ENCODE assay signal across 11 cellular contexts in the genomic region with DNA sequence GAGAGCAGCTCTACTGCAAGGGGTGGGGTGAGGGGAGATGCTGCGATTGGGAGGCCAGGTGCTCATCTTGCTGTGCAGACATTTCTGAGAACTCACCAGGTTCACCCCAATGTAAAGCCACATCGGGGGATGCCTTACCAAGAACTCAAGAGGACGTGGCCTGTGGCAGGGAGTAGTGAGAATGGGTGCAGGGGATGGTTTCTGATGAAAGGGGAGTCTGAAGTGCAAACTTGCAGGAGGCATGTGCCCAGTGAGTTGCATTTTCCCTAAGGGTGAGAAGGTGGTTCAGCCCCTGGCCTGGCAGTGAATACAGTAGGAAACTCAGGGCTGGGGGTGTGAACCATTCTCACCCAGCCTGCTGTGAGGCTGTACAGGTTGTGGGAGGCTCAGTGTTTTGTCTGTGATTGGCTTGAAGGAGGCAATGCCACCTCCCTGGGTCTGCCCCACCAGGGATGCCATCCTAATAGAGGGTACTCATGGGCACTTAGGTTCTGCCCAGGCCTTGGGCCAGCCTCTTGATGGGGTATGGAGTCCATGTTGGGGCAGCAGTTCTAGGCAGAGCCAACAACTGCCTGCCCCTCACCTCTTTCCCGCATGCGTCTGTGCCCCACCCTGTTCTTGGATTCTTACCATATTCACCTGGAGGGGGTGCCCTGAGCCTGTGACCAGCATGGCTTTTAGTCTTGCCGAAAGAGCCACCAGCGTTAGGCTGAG. TPM values are rescaled to one million over a fixed set of nuclear protein-coding genes. Genes with fewer than 3 reads are reported as not detected.
A peak's percentile ranks its signal among the peaks of the same experiment; 100 is the strongest.
DNase-seq lines count a peak whose midpoint lies in the region; ATAC-seq, FAIRE-seq and TF ChIP-seq lines count a peak whose summit lies in the region.
"Had no signal": no experiment of that assay in that cellular context is flagged by ENCODE, and none has a peak within 500 bp of the region (broad histone marks: within the 10 kb centered on the region; RNA-seq: fewer than 3 reads in every experiment).

No MANE protein-coding gene starts in this region.

- H3K27ac Mint-ChIP-seq in activated T-cell treated with anti-CD3 and anti-CD28 coated beads, Interleukin-2, amount 50 U/mL, for 72 hours = peak overlapping the region; percentile 92
- peak overlapping the region; percentile 65 to 93 (median 89) for H3K27ac Mint-ChIP-seq in naive thymus-derived CD4-positive, alpha-beta T cell
- no peak overlapping the region for H3K27ac Mint-ChIP-seq in Caco-2 (ENCODE audit: unreplicated experiment)
- H3K27ac Mint-ChIP-seq: mesothelial cell of epicardium had no signal

- TF ChIP-seq CTCF in D721Med (IDR thresholded peaks at IDR 0.05; ENCODE audit: insufficient read depth, missing control alignments) = no peak
- TF ChIP-seq CTCF in Caco-2 (IDR thresholded peaks at IDR 0.05; ENCODE audit: insufficient read depth in 1 of 2, low read depth in 1 of 2, low read length in 1 of 2, severe bottlenecking in 1 of 2, unreplicated experiment in 1 of 2) = no peak

- H3K9me3 ChIP-seq in naive thymus-derived CD4-positive, alpha-beta T cell (ENCODE audit: control insufficient read depth in 2 of 3, low read length in 3 of 3) = no peaks in the 10 kb centered on the region
- no peaks in the 10 kb centered on the region for H3K9me3 ChIP-seq in Caco-2

- H3K27ac ChIP-seq in naive thymus-derived CD4-positive, alpha-beta T cell (ENCODE audit: low read depth, low read length) = peak overlapping the region; percentile 63

- peak; percentile 58 to 61 for ATAC-seq in activated T-cell treated with anti-CD3 and anti-CD28 coated beads, Interleukin-2, amount 50 U/mL, for 72 hours (replicated peaks in 1 of 2)
- no peak for ATAC-seq in naive thymus-derived CD4-positive, alpha-beta T cell

- H3K4me1 Mint-ChIP-seq in activated T-cell treated with anti-CD3 and anti-CD28 coated beads, Interleukin-2, amount 50 U/mL, for 72 hours (ENCODE audit: low read depth) = peaks cover 74% of the 10 kb centered on the region
- peaks cover 16 to 78% (median 57%) of the 10 kb centered on the region in 7 donors for H3K4me1 Mint-ChIP-seq in naive thymus-derived CD4-positive, alpha-beta T cell
- no peaks in the 10 kb centered on the region for H3K4me1 Mint-ChIP-seq in Caco-2 (ENCODE audit: low read depth, unreplicated experiment)

- no peaks in the 10 kb centered on the region for H3K9me3 Mint-ChIP-seq in activated T-cell treated with anti-CD3 and anti-CD28 coated beads, Interleukin-2, amount 50 U/mL, for 72 hours
- H3K9me3 Mint-ChIP-seq in naive thymus-derived CD4-positive, alpha-beta T cell = no peaks in the 10 kb centered on the region
- no peaks in the 10 kb centered on the region for H3K9me3 Mint-ChIP-seq in Caco-2 (ENCODE audit: unreplicated experiment)
- H3K9me3 Mint-ChIP-seq: mesothelial cell of epicardium had no signal

- H3K4me1 ChIP-seq in naive thymus-derived CD4-positive, alpha-beta T cell (ENCODE audit: control insufficient read depth in 2 of 2, insufficient read depth in 2 of 2, low read length in 2 of 2) = peaks cover 56 to 65% of the 10 kb centered on the region in 2 donors
- H3K4me1 ChIP-seq in Caco-2 = 0 out of 2 replicates have a peak, but pooled peaks cover 5% of the 10 kb centered on the region

- no peak for FAIRE-seq in D721Med (lab: Jason Lieb, UNC)
- FAIRE-seq: GM18507 had no signal

- H3K36me3 Mint-ChIP-seq in activated T-cell treated with anti-CD3 and anti-CD28 coated beads, Interleukin-2, amount 50 U/mL, for 72 hours (ENCODE audit: insufficient read depth in 2 of 2) = peaks cover 10 to 15% of the 10 kb centered on the region in 2 donors
- H3K36me3 Mint-ChIP-seq in naive thymus-derived CD4-positive, alpha-beta T cell = peaks cover 0 to 54% (median 0%) of the 10 kb centered on the region in 5 donors
- H3K36me3 Mint-ChIP-seq in Caco-2 (ENCODE audit: insufficient read depth, unreplicated experiment) = peaks cover 11% of the 10 kb centered on the region
- H3K36me3 Mint-ChIP-seq: mesothelial cell of epicardium had no signal

- H3K27me3 ChIP-seq in naive thymus-derived CD4-positive, alpha-beta T cell (ENCODE audit: control insufficient read depth in 2 of 2, insufficient read depth in 2 of 2, low read length in 2 of 2) = no peaks in the 10 kb centered on the region
- no peaks in the 10 kb centered on the region for H3K27me3 ChIP-seq in Caco-2 (replicated peaks; ENCODE audit: control insufficient read depth, insufficient read depth, low read length)

- DNase-seq in T-helper 2 cell (peak in 3 of 5 experiments; percentile 47 to 99 (median 65)), D721Med (ENCODE audit: insufficient read length, low spot score) (no peak), Caco-2 (no peak), middle frontal gyrus (ENCODE audit: extremely low spot score, low spot score) (no peak), NCI-H774 (lab: John Stamatoyannopoulos, UW) (no peak)
- DNase-seq in activated T-cell treated with anti-CD3 and anti-CD28 coated beads, Interleukin-2, amount 50 U/mL, for 72 hours = peak; percentile 88 to 91
- DNase-seq in naive thymus-derived CD4-positive, alpha-beta T cell = peak in 6 of 9 donors; percentile 20 to 76 (median 26)
- peak; percentile 54 for DNase-seq in stimulated activated CD8-positive, alpha-beta memory T cell treated with anti-CD3 and anti-CD28 coated beads, Interleukin-7, amount 100 ng/mL, for 24 hours (ENCODE audit: low read depth)
- DNase-seq: MM.1S had no signal

- H3K36me3 ChIP-seq in naive thymus-derived CD4-positive, alpha-beta T cell (ENCODE audit: control insufficient read depth in 2 of 3, insufficient read depth in 3 of 3, low read length in 3 of 3) = peaks cover 0 to 25% (median 4%) of the 10 kb centered on the region in 3 experiments
- H3K36me3 ChIP-seq in Caco-2 (ENCODE audit: control insufficient read depth, insufficient read depth, low read length) = peaks cover 2% of the 10 kb centered on the region; the same call in 1 of the 2 replicates

- no TSS peak for BruUV-seq in Caco-2 (replicated peaks; lab: Mats Ljungman, UMichigan)

- H3K4me3 Mint-ChIP-seq in activated T-cell treated with anti-CD3 and anti-CD28 coated beads, Interleukin-2, amount 50 U/mL, for 72 hours = peak overlapping the region; percentile 95 to 96
- peak overlapping the region; percentile 53 to 99 (median 72) for H3K4me3 Mint-ChIP-seq in naive thymus-derived CD4-positive, alpha-beta T cell
- H3K4me3 Mint-ChIP-seq in Caco-2 (ENCODE audit: unreplicated experiment) = no peak overlapping the region
- H3K4me3 Mint-ChIP-seq: mesothelial cell of epicardium had no signal

- intact Hi-C loops in naive thymus-derived CD4-positive, alpha-beta T cell (cut with micrococcal nuclease) = loop anchor here in 1 of 2 donors (1.0 to 5.0 kb wide), 5 partner anchors 18 to 399 kb away; partner anchors contain the start of gene RASSF1
- intact Hi-C loops in Caco-2 (cut with micrococcal nuclease; ENCODE audit: unreplicated experiment) = no loop called here

- no peaks in the 10 kb centered on the region for H3K27me3 Mint-ChIP-seq in activated T-cell treated with anti-CD3 and anti-CD28 coated beads, Interleukin-2, amount 50 U/mL, for 72 hours (ENCODE audit: low read depth)
- H3K27me3 Mint-ChIP-seq in naive thymus-derived CD4-positive, alpha-beta T cell = no peaks in the 10 kb centered on the region
- H3K27me3 Mint-ChIP-seq in Caco-2 (ENCODE audit: insufficient read depth, unreplicated experiment) = no peaks in the 10 kb centered on the region

- POLR2A ChIA-PET in naive thymus-derived CD4-positive, alpha-beta T cell (lab: Charles Lee) = interaction anchor here (0.7 to 21.2 kb wide), 4 partner anchors 16 to 35 kb away, joined by 3 to 730 read pairs (median 104); partner anchors contain the start of genes CISH and MAPKAPK3
- POLR2A ChIA-PET in Caco-2 (lab: Charles Lee) = no interaction called here

- CTCF ChIA-PET in naive thymus-derived CD4-positive, alpha-beta T cell (lab: Charles Lee) = interaction anchor here (0.6 to 20.2 kb wide), 8 partner anchors 8 to 398 kb away, joined by 3 to 578 read pairs (median 14); partner anchors contain the start of genes CISH and MAPKAPK3
- CTCF ChIA-PET in Caco-2 (lab: Charles Lee) = interaction anchor here (1.7 to 2.4 kb wide), 2 partner anchors 31 to 38 kb away, joined by 3 to 12 read pairs; partner anchors contain the start of gene CISH

- H3K4me3 ChIP-seq in naive thymus-derived CD4-positive, alpha-beta T cell (ENCODE audit: low read length) = no peak overlapping the region
- no peak overlapping the region for H3K4me3 ChIP-seq in Caco-2 (ENCODE audit: low read depth, low read length)

RNA-seq across cellular contexts. Expression of gene HEMK1, which starts 4.4 kb away (rescaled TPM):
- 10 to 100 TPM; 54.5 to 64.6 TPM for total RNA-seq in activated T-cell treated with anti-CD3 and anti-CD28 coated beads, Interleukin-2, amount 50 U/mL, for 72 hours
- 10 to 100 TPM; 32.1 to 71.1 (median 66.1) TPM for total RNA-seq in naive thymus-derived CD4-positive, alpha-beta T cell
- 10 to 100 TPM; 35.2 to 35.3 TPM for polyA plus RNA-seq in naive thymus-derived CD4-positive, alpha-beta T cell
- 12.6 and 14.3 TPM in 2 replicates for total RNA-seq in Caco-2 (2022)

RNA-seq across cellular contexts. Expression of gene C3orf18, which starts 6.2 kb away (rescaled TPM):
- total RNA-seq in activated T-cell treated with anti-CD3 and anti-CD28 coated beads, Interleukin-2, amount 50 U/mL, for 72 hours = 10 to 100 TPM; 22.7 to 32.5 TPM
- total RNA-seq in naive thymus-derived CD4-positive, alpha-beta T cell = 10 to 100 TPM; 11.1 to 67.5 (median 16.4) TPM
- polyA plus RNA-seq in naive thymus-derived CD4-positive, alpha-beta T cell = 10 to 100 TPM; 12.8 to 17.4 TPM
- 1.6 and 2.1 TPM in 2 replicates for total RNA-seq in Caco-2 (2022)

RNA-seq across cellular contexts. Expression of gene CISH, which starts 37.9 kb away (rescaled TPM):
- total RNA-seq in activated T-cell treated with anti-CD3 and anti-CD28 coated beads, Interleukin-2, amount 50 U/mL, for 72 hours = 100 to 1,000 TPM; 242 to 271 TPM
- total RNA-seq in naive thymus-derived CD4-positive, alpha-beta T cell = 100 to 1,000 TPM in 1 of 5 experiments, 10 to 100 TPM in 4; 10.9 to 486 (median 28.5) TPM
- polyA plus RNA-seq in naive thymus-derived CD4-positive, alpha-beta T cell = 100 to 1,000 TPM; 134 to 150 TPM
- total RNA-seq in Caco-2 (2022) = 2.9 and 3.4 TPM in 2 replicates

RNA-seq across cellular contexts. Expression of gene MAPKAPK3, which starts 43.2 kb away (rescaled TPM):
- 100 to 1,000 TPM; 116 to 129 TPM for total RNA-seq in activated T-cell treated with anti-CD3 and anti-CD28 coated beads, Interleukin-2, amount 50 U/mL, for 72 hours
- total RNA-seq in naive thymus-derived CD4-positive, alpha-beta T cell = 100 to 1,000 TPM in 1 of 5 experiments, 10 to 100 TPM in 4; 26.7 to 196 (median 37.7) TPM
- 10 to 100 TPM; 53.4 to 54.1 TPM for polyA plus RNA-seq in naive thymus-derived CD4-positive, alpha-beta T cell
- total RNA-seq in Caco-2 (2022) = 40.1 and 43.5 TPM in 2 replicates

Comparison
In these comparisons a context has a peak if more than half of its experiments do, and no peak if none do; other contexts are left out.
1. DNase-seq: peak in T-helper 2 cell (3 of 5), activated T-cell treated with anti-CD3 and anti-CD28 coated beads, Interleukin-2, amount 50 U/mL, for 72 hours (2 of 2), naive thymus-derived CD4-positive, alpha-beta T cell (6 of 9) and stimulated activated CD8-positive, alpha-beta memory T cell treated with anti-CD3 and anti-CD28 coated beads, Interleukin-7, amount 100 ng/mL, for 24 hours (single experiment); none in D721Med (single experiment), Caco-2 (0 of 2), middle frontal gyrus (single experiment) and NCI-H774 (single experiment).